ENCODE assay signal across 18 cellular contexts in genomic region chr10:73828166-73828565, GRCh38.
"Had no signal": no experiment of that assay in that cellular context is flagged by ENCODE, and none has a peak within 500 bp of the region (broad histone marks: within the 10 kb centered on the region; RNA-seq: fewer than 3 reads in every experiment).

No MANE protein-coding gene starts in this region.

- DNase-seq: activated CD4-positive, alpha-beta memory T cell treated with anti-CD3 and anti-CD28 coated beads for 36 hours; activated CD4-positive, alpha-beta T cell treated with anti-CD3 and anti-CD28 coated beads for 36 hours; activated naive CD4-positive, alpha-beta T cell treated with Interleukin-2 at 50 U/mL for 16 hours; activated naive CD8-positive, alpha-beta T cell treated with anti-CD3 and anti-CD28 coated beads, Interleukin-2, amount 50 U/mL, for 24 hours; immature natural killer cell; left ventricle myocardium superior; naive B cell; sigmoid colon; spleen; stimulated activated CD4-positive, alpha-beta T cell treated with anti-CD3 and anti-CD28 coated beads, Interleukin-4, amount 100 ng/mL, for 4 hours; testis; upper lobe of left lung had no signal

- H3K27ac ChIP-seq: breast epithelium, coronary artery, gastroesophageal sphincter, neutrophil, sigmoid colon, spleen, testis, upper lobe of left lung had no signal

- ATAC-seq: activated CD4-positive, alpha-beta T cell treated with anti-CD3 and anti-CD28 coated beads for 36 hours; activated naive CD8-positive, alpha-beta T cell treated with anti-CD3 and anti-CD28 coated beads, Interleukin-2, amount 50 U/mL, for 24 hours; gastroesophageal sphincter; left ventricle myocardium superior; stimulated activated memory B cell treated with anti-CD40 and anti-IgM and Interleukin-4, amounts not matched to agents 10 μg/mL and 1 μg/mL and 100 μg/mL, for 72 hours; WTC11 had no signal
